8 cellular contexts compared by ENCODE assay signal in genomic region chr12:62933220-62933870, GRCh38. TPM values are rescaled to one million over a fixed set of nuclear protein-coding genes. Genes with fewer than 3 reads are reported as not detected.
A peak's percentile ranks its signal among the peaks of the same experiment; 100 is the strongest.
DNase-seq lines count a peak whose midpoint lies in the region; ATAC-seq, FAIRE-seq and TF ChIP-seq lines count a peak whose summit lies in the region.

No MANE protein-coding gene starts in this region.

- 1% methylated on average over 22 of the region's 22 CpGs for WGBS in pancreas, 2 donors

- H3K4me1 ChIP-seq in CD4-positive, alpha-beta memory T cell (ENCODE audit: insufficient read depth, low read length): peaks cover 20% of the 10 kb centered on the region
- H3K4me1 ChIP-seq in KMS-11 (ENCODE audit: low read depth, poor library complexity, severe bottlenecking) (peaks cover 28% of the 10 kb centered on the region), pancreas (peaks cover 0 to 8% (median 5%) of the 10 kb centered on the region in 3 donors)

- H3K27me3 Mint-ChIP-seq in CD4-positive, alpha-beta memory T cell: peaks cover 28 to 42% of the 10 kb centered on the region in 2 donors
- peaks cover 29% of the 10 kb centered on the region for H3K27me3 Mint-ChIP-seq in activated naive CD8-positive, alpha-beta T cell

- H3K36me3 Mint-ChIP-seq in CD4-positive, alpha-beta memory T cell: no peaks in the 10 kb centered on the region
- H3K36me3 Mint-ChIP-seq in activated naive CD8-positive, alpha-beta T cell: no peaks in the 10 kb centered on the region

- no peaks in the 10 kb centered on the region for H4K20me1 ChIP-seq in KMS-11 (ENCODE audit: insufficient read depth)

- TF ChIP-seq CTCF in KMS-11 (conservative IDR thresholded peaks at IDR 0.05; ENCODE audit: low read depth, low read length) (no peak), pancreas (IDR thresholded peaks at IDR 0.05) (no peak)

- H3K27ac ChIP-seq in CD4-positive, alpha-beta memory T cell (ENCODE audit: low read depth, low read length): no peak overlapping the region
- H3K27ac ChIP-seq in KMS-11: no peak overlapping the region
- peak overlapping the region in 2 of 4 donors; percentile 71 to 77 for H3K27ac ChIP-seq in pancreas

- peaks cover 9 to 15% (median 13%) of the 10 kb centered on the region in 4 donors for H3K4me1 Mint-ChIP-seq in CD4-positive, alpha-beta memory T cell
- H3K4me1 Mint-ChIP-seq in activated naive CD8-positive, alpha-beta T cell (ENCODE audit: low read depth): peaks cover 11% of the 10 kb centered on the region

- H3K4me2 ChIP-seq in KMS-11: peak overlapping the region; percentile 59

- no peak overlapping the region for H3K4me3 ChIP-seq in CD4-positive, alpha-beta memory T cell (ENCODE audit: low read length in 2 of 2)
- H3K4me3 ChIP-seq in KMS-11 (IDR thresholded peaks at IDR 0.05; ENCODE audit: insufficient read depth, low read depth, low read length) (peak overlapping the region; percentile 74), pancreas (peak overlapping the region; percentile 75 to 97 (median 86))

- ATAC-seq in left ventricle myocardium superior (peak; percentile 62), pancreas (peak; percentile 33 to 67 (median 53)), GM19397 (IDR thresholded peaks at IDR 0.05; ENCODE audit: unreplicated experiment) (no peak), HG02588 (IDR thresholded peaks at IDR 0.05; ENCODE audit: unreplicated experiment) (no peak)

- no peaks in the 10 kb centered on the region for H3K36me3 ChIP-seq in CD4-positive, alpha-beta memory T cell (ENCODE audit: insufficient read depth, low read length)
- H3K36me3 ChIP-seq in KMS-11 (ENCODE audit: insufficient read depth): no peaks in the 10 kb centered on the region
- H3K36me3 ChIP-seq in pancreas: no peaks in the 10 kb centered on the region

- H3K4me3 Mint-ChIP-seq in CD4-positive, alpha-beta memory T cell: peak overlapping the region; percentile 79 to 92 (median 84)
- peak overlapping the region; percentile 89 for H3K4me3 Mint-ChIP-seq in activated naive CD8-positive, alpha-beta T cell

- H3K79me2 ChIP-seq in KMS-11 (ENCODE audit: insufficient read depth, low read depth): no peaks in the 10 kb centered on the region; the same call in 1 of the 2 replicates

- H3K9ac ChIP-seq in KMS-11: peak overlapping the region; percentile 70; the same call in 1 of the 2 replicates

- H3K9me3 Mint-ChIP-seq in CD4-positive, alpha-beta memory T cell: peaks cover 0 to 3% (median 0%) of the 10 kb centered on the region in 8 donors
- H3K9me3 Mint-ChIP-seq in activated naive CD8-positive, alpha-beta T cell (ENCODE audit: low read depth): no peaks in the 10 kb centered on the region

- intact Hi-C loops in CD4-positive, alpha-beta memory T cell (cut with micrococcal nuclease): no loop called here
- intact Hi-C loops in left ventricle myocardium superior (cut with micrococcal nuclease): loop anchor here (10.0 kb wide), 1 partner anchor 119 kb away; no protein-coding TSS in a partner anchor
- intact Hi-C loops in pancreas (cut with DNase I): loop anchor here in 1 of 3 donors (10.0 kb wide), 1 partner anchor 49 kb away; no protein-coding TSS in a partner anchor

- no peak for DNase-seq in CD4-positive, alpha-beta memory T cell
- DNase-seq in left ventricle myocardium superior (peak; percentile 52), pancreas (peak; percentile 35 to 72 (median 39)), COLO829 (ENCODE audit: low spot score) (no peak)

- H3K9me3 ChIP-seq in CD4-positive, alpha-beta memory T cell (ENCODE audit: control insufficient read depth in 1 of 2, low read length in 2 of 2): no peaks in the 10 kb centered on the region
- H3K9me3 ChIP-seq in pancreas: no peaks in the 10 kb centered on the region

- CTCF ChIA-PET in CD4-positive, alpha-beta memory T cell (lab: Charles Lee; ENCODE audit: partially characterized antibody): no interaction called here

- POLR2A ChIA-PET in CD4-positive, alpha-beta memory T cell (lab: Charles Lee; ENCODE audit: partially characterized antibody): no interaction called here

- H2AFZ ChIP-seq in KMS-11 (ENCODE audit: low read depth): peak overlapping the region; percentile 93

- H3K27ac Mint-ChIP-seq in CD4-positive, alpha-beta memory T cell: no peak overlapping the region
- H3K27ac Mint-ChIP-seq in activated naive CD8-positive, alpha-beta T cell: no peak overlapping the region

- FAIRE-seq in pancreas (lab: Jason Lieb, UNC): no peak

- H3K27me3 ChIP-seq in CD4-positive, alpha-beta memory T cell (ENCODE audit: insufficient read depth, low read length): peaks cover 12% of the 10 kb centered on the region
- H3K27me3 ChIP-seq in KMS-11 (ENCODE audit: insufficient read depth, low read depth) (no peaks in the 10 kb centered on the region), pancreas (no peaks in the 10 kb centered on the region)

RNA-seq across cellular contexts. Expression of gene PPM1H, which starts 1.6 kb away (rescaled TPM):
- total RNA-seq in CD4-positive, alpha-beta memory T cell: under 1 TPM; 0.06 to 0.14 TPM
- not detected for polyA plus RNA-seq in CD4-positive, alpha-beta memory T cell
- total RNA-seq in left ventricle myocardium superior (8.5 TPM), pancreas (10 to 100 TPM in 2 of 6 donors, 1 to 10 TPM in 4; 5.2 to 12.9 (median 6.3) TPM)
- 1 to 10 TPM; 1.7 to 3.6 TPM for polyA plus RNA-seq in pancreas

Comparison
In these comparisons a context has a peak if more than half of its experiments do, and no peak if none do; other contexts are left out.
1. DNase-seq: peak in left ventricle myocardium superior (single experiment) and pancreas (6 of 6); none in CD4-positive, alpha-beta memory T cell (0 of 5) and COLO829 (single experiment).
2. H3K4me3 ChIP-seq: peak in KMS-11 (single experiment) and pancreas (4 of 4); none in CD4-positive, alpha-beta memory T cell (0 of 2).
3. ATAC-seq: peak in left ventricle myocardium superior (single experiment) and pancreas (4 of 4); none in GM19397 (single experiment) and HG02588 (single experiment).